In genomic region chr13:45321230-45321629, GRCh38 we compare ENCODE assay signal across 26 cellular contexts. TPM values are rescaled to one million over a fixed set of nuclear protein-coding genes. Genes with fewer than 3 reads are reported as not detected.
DNase-seq lines count a peak whose midpoint lies in the region; ATAC-seq and TF ChIP-seq lines count a peak whose summit lies in the region.
"Had no signal": no experiment of that assay in that cellular context is flagged by ENCODE, and none has a peak within 500 bp of the region (broad histone marks: within the 10 kb centered on the region; RNA-seq: fewer than 3 reads in every experiment).

No MANE protein-coding gene starts in this region.

- H3K36me3 ChIP-seq in naive thymus-derived CD4-positive, alpha-beta T cell (ENCODE audit: control insufficient read depth in 2 of 3, insufficient read depth in 3 of 3, low read length in 3 of 3): no peaks in the 10 kb centered on the region
- H3K36me3 ChIP-seq: heart right ventricle, Peyer's patch, SJSA1 had no signal

- no peaks in the 10 kb centered on the region for H3K4me1 ChIP-seq in naive thymus-derived CD4-positive, alpha-beta T cell (ENCODE audit: control insufficient read depth in 2 of 2, insufficient read depth in 2 of 2, low read length in 2 of 2)

- no peaks in the 10 kb centered on the region for H3K36me3 Mint-ChIP-seq in naive thymus-derived CD4-positive, alpha-beta T cell
- H3K36me3 Mint-ChIP-seq: activated CD4-positive, alpha-beta memory T cell treated with anti-CD3 and anti-CD28 coated beads for 36 hours; activated naive CD8-positive, alpha-beta T cell treated with anti-CD3 and anti-CD28 coated beads, Interleukin-2, amount 10 ng/mL, durations not matched to agents 7 days and 5 days; memory B cell; stimulated activated effector memory CD8-positive, alpha-beta T cell treated with anti-CD3 and anti-CD28 coated beads, Interleukin-12 subunit alpha, Interleukin-12 subunit beta, amount 100 ng/mL, for 72 hours had no signal

- ATAC-seq in naive thymus-derived CD4-positive, alpha-beta T cell: peak; percentile 63
- ATAC-seq in GM19328 (IDR thresholded peaks at IDR 0.05; ENCODE audit: unreplicated experiment) (no peak), HG03039 (IDR thresholded peaks at IDR 0.05; ENCODE audit: unreplicated experiment) (no peak), GM21576 (IDR thresholded peaks at IDR 0.05; ENCODE audit: unreplicated experiment) (no peak)
- ATAC-seq: stimulated activated effector memory CD8-positive, alpha-beta T cell treated with anti-CD3 and anti-CD28 coated beads, Interleukin-12 subunit alpha, Interleukin-12 subunit beta, amount 100 ng/mL, for 72 hours had no signal

- H3K9me3 ChIP-seq in naive thymus-derived CD4-positive, alpha-beta T cell (ENCODE audit: control insufficient read depth in 2 of 3, low read length in 3 of 3): no peaks in the 10 kb centered on the region
- H3K9me3 ChIP-seq: Peyer's patch, SJSA1 had no signal

- no peak for TF ChIP-seq CTCF in NB4 (IDR thresholded peaks at IDR 0.05; ENCODE audit: low read depth, low read length)

- H3K4me3 ChIP-seq in NB4 (ENCODE audit: low read depth, low read length): no peak overlapping the region
- H3K4me3 ChIP-seq in naive thymus-derived CD4-positive, alpha-beta T cell (ENCODE audit: low read length): no peak overlapping the region
- H3K4me3 ChIP-seq: heart right ventricle, Peyer's patch, SJSA1 had no signal

- H3K27ac ChIP-seq in naive thymus-derived CD4-positive, alpha-beta T cell (ENCODE audit: low read depth, low read length): no peak overlapping the region
- H3K27ac ChIP-seq: 22Rv1, Peyer's patch, SJSA1 had no signal

- H3K9me3 Mint-ChIP-seq in naive thymus-derived CD4-positive, alpha-beta T cell: no peaks in the 10 kb centered on the region
- H3K9me3 Mint-ChIP-seq: activated B cell treated with CpG ODN at 0.5 μM for 24 hours; activated CD4-positive, alpha-beta memory T cell treated with anti-CD3 and anti-CD28 coated beads for 36 hours; activated naive CD8-positive, alpha-beta T cell treated with anti-CD3 and anti-CD28 coated beads, Interleukin-2, amount 10 ng/mL, durations not matched to agents 7 days and 5 days; stimulated activated effector memory CD8-positive, alpha-beta T cell treated with anti-CD3 and anti-CD28 coated beads, Interleukin-12 subunit alpha, Interleukin-12 subunit beta, amount 100 ng/mL, for 72 hours; T-helper 2 cell treated with Interferon-gamma antibody and Interleukin-4, amounts not matched to agents 5 μg/mL and 100 μg/mL, for 36 hours had no signal

- CTCF ChIA-PET in naive thymus-derived CD4-positive, alpha-beta T cell (lab: Charles Lee): interaction anchor here (1.1 kb wide), 1 partner anchor 12 kb away, joined by 5 read pairs; no protein-coding TSS in a partner anchor

- H3K4me3 Mint-ChIP-seq in naive thymus-derived CD4-positive, alpha-beta T cell: no peak overlapping the region
- H3K4me3 Mint-ChIP-seq: activated B cell treated with CpG ODN at 0.5 μM for 24 hours; activated CD4-positive, alpha-beta memory T cell treated with anti-CD3 and anti-CD28 coated beads for 36 hours; activated naive CD8-positive, alpha-beta T cell treated with anti-CD3 and anti-CD28 coated beads, Interleukin-2, amount 10 ng/mL, durations not matched to agents 7 days and 5 days; memory B cell; stimulated activated effector memory CD8-positive, alpha-beta T cell treated with anti-CD3 and anti-CD28 coated beads, Interleukin-12 subunit alpha, Interleukin-12 subunit beta, amount 100 ng/mL, for 72 hours; T-helper 2 cell treated with Interferon-gamma antibody and Interleukin-4, amounts not matched to agents 5 μg/mL and 100 μg/mL, for 36 hours had no signal

- no peak overlapping the region for H3K27ac Mint-ChIP-seq in naive thymus-derived CD4-positive, alpha-beta T cell
- H3K27ac Mint-ChIP-seq: activated B cell treated with CpG ODN at 0.5 μM for 24 hours; activated CD4-positive, alpha-beta memory T cell treated with anti-CD3 and anti-CD28 coated beads for 36 hours; activated naive CD8-positive, alpha-beta T cell treated with anti-CD3 and anti-CD28 coated beads, Interleukin-2, amount 10 ng/mL, durations not matched to agents 7 days and 5 days; memory B cell; stimulated activated effector memory CD8-positive, alpha-beta T cell treated with anti-CD3 and anti-CD28 coated beads, Interleukin-12 subunit alpha, Interleukin-12 subunit beta, amount 100 ng/mL, for 72 hours; T-helper 2 cell treated with Interferon-gamma antibody and Interleukin-4, amounts not matched to agents 5 μg/mL and 100 μg/mL, for 36 hours had no signal

- H3K27me3 ChIP-seq in naive thymus-derived CD4-positive, alpha-beta T cell (ENCODE audit: control insufficient read depth in 2 of 2, insufficient read depth in 2 of 2, low read length in 2 of 2): no peaks in the 10 kb centered on the region
- H3K27me3 ChIP-seq: heart right ventricle, Peyer's patch, SJSA1 had no signal

- H3K4me1 Mint-ChIP-seq in naive thymus-derived CD4-positive, alpha-beta T cell: peaks cover 0 to 10% (median 7%) of the 10 kb centered on the region in 7 donors

- POLR2A ChIA-PET in naive thymus-derived CD4-positive, alpha-beta T cell (lab: Charles Lee): no interaction called here

- no peak for TF ChIP-seq POLR2A in NB4 (IDR thresholded peaks at IDR 0.05; ENCODE audit: extremely low read depth, insufficient read length)

- intact Hi-C loops in naive thymus-derived CD4-positive, alpha-beta T cell (cut with micrococcal nuclease): no loop called here

- DNase-seq in SIG-M5 treated with dmso at 0.1 percent for 504 hours (lab: John Stamatoyannopoulos, UW; ENCODE audit: unreplicated experiment) (peak; percentile 88), SIG-M5 (lab: John Stamatoyannopoulos, UW) (no peak), NB4 (ENCODE audit: low read depth) (peak; percentile 86), UCSD-AML1 (lab: John Stamatoyannopoulos, UW; ENCODE audit: unreplicated experiment) (peak; percentile 45)
- DNase-seq in naive thymus-derived CD4-positive, alpha-beta T cell: no peak
- DNase-seq: activated B cell treated with CpG ODN at 0.5 μM for 24 hours; activated CD4-positive, alpha-beta memory T cell treated with anti-CD3 and anti-CD28 coated beads for 36 hours; activated effector memory CD4-positive, alpha-beta T cell treated with Interleukin-2 at 50 U/mL for 16 hours; activated naive CD8-positive, alpha-beta T cell treated with anti-CD3 and anti-CD28 coated beads, Interleukin-2, amount 10 ng/mL, durations not matched to agents 7 days and 5 days; cerebellar nuclear complex; heart right ventricle; Karpas-422; left cardiac atrium; NCI-H1105; NCI-H2081 treated with DMSO at 0.1 percent for 48 hours; NCI-H446 treated with DMSO at 0.1 percent for 48 hours; substantia nigra had no signal

- peaks cover 0 to 2% (median 0%) of the 10 kb centered on the region in 5 donors for H3K27me3 Mint-ChIP-seq in naive thymus-derived CD4-positive, alpha-beta T cell
- H3K27me3 Mint-ChIP-seq: activated B cell treated with CpG ODN at 0.5 μM for 24 hours; activated CD4-positive, alpha-beta memory T cell treated with anti-CD3 and anti-CD28 coated beads for 36 hours; activated naive CD8-positive, alpha-beta T cell treated with anti-CD3 and anti-CD28 coated beads, Interleukin-2, amount 10 ng/mL, durations not matched to agents 7 days and 5 days; memory B cell had no signal

RNA-seq across cellular contexts. Expression of gene TPT1, which starts 19.8 kb away (rescaled TPM):
- over 10,000 TPM in 2 of 5 experiments, 1,000 to 10,000 TPM in 3; 4,230 to 13,134 (median 7,796) TPM for total RNA-seq in naive thymus-derived CD4-positive, alpha-beta T cell
- 1,000 to 10,000 TPM; 3,943 to 4,894 TPM for polyA plus RNA-seq in naive thymus-derived CD4-positive, alpha-beta T cell

Comparison
In these comparisons a context has a peak if more than half of its experiments do, and no peak if none do; other contexts are left out.
1. DNase-seq: peak in SIG-M5 treated with dmso at 0.1 percent for 504 hours (single experiment), NB4 (single experiment) and UCSD-AML1 (single experiment); none in SIG-M5 (single experiment) and naive thymus-derived CD4-positive, alpha-beta T cell (0 of 9).